In genomic region chr15:92819312-92820232, GRCh38 we compare ENCODE assay signal across 1 cellular context.
TF ChIP-seq lines count a peak whose summit lies in the region.

No MANE protein-coding gene starts in this region.

TF ChIP-seq in K562, 482 proteins besides CTCF, POLR2A, EP300 and RAD21 (continued from another document and continues in another):
- TF ChIP-seq NKRF (IDR thresholded peaks at IDR 0.05; ENCODE audit: borderline replicate concordance) (0 out of 2 replicates have a peak, but pooled peaks have one; percentile 56), C11orf30 (IDR thresholded peaks at IDR 0.05; ENCODE audit: low read depth) (peak; percentile 56), MAX (CRISPR knock-in tag; IDR thresholded peaks at IDR 0.05) (no peak), NFE2 (IDR thresholded peaks at IDR 0.05; ENCODE audit: low read depth) (no peak), CREM (IDR thresholded peaks at IDR 0.05; ENCODE audit: low read depth) (no peak), SREBF2 (CRISPR knock-in tag; IDR thresholded peaks at IDR 0.05) (no peak), SMAD3 (CRISPR knock-in tag; conservative IDR thresholded peaks at IDR 0.05) (no peak), CHD1 (IDR thresholded peaks at IDR 0.05; ENCODE audit: low read length) (peak; percentile 35), IRF2 (CRISPR knock-in tag; IDR thresholded peaks at IDR 0.05) (no peak), TRIM24 (IDR thresholded peaks at IDR 0.05) (0 out of 4 replicates have a peak, but pooled peaks of 1 of the 2 experiments have one; percentile 9), SMARCA5 (IDR thresholded peaks at IDR 0.05) (no peak), OTX1 (CRISPR knock-in tag; IDR thresholded peaks at IDR 0.05) (no peak), ZNF316 (IDR thresholded peaks at IDR 0.05) (peak; percentile 54), NR2C2 (CRISPR knock-in tag; IDR thresholded peaks at IDR 0.05) (no peak), NR2C2 (tag; IDR thresholded peaks at IDR 0.05) (peak; percentile 38; the same call in 1 of the 2 replicates), ZNF586 (CRISPR knock-in tag; conservative IDR thresholded peaks at IDR 0.05) (no peak), RUNX1 (IDR thresholded peaks at IDR 0.05; ENCODE audit: low read depth) (no peak), GABPB1 (CRISPR knock-in tag; IDR thresholded peaks at IDR 0.05) (no peak), SMAD4 (CRISPR knock-in tag; conservative IDR thresholded peaks at IDR 0.05) (no peak; the same call in 1 of the 2 replicates), FOXK2 (conservative IDR thresholded peaks at IDR 0.05 in 1 of 2, IDR thresholded peaks at IDR 0.05 in 1 of 2; ENCODE audit: low read depth in 2 of 2) (0 out of 4 replicates have a peak, but pooled peaks of 1 of the 2 experiments have one; percentile 14), PHB2 (IDR thresholded peaks at IDR 0.05; ENCODE audit: low read depth) (no peak), ID3 (CRISPR knock-in tag; IDR thresholded peaks at IDR 0.05) (no peak), ID3 (tag; IDR thresholded peaks at IDR 0.05) (no peak), ZBED1 (IDR thresholded peaks at IDR 0.05) (no peak), ZNF764 (CRISPR knock-in tag; IDR thresholded peaks at IDR 0.05; ENCODE audit: low read depth) (no peak), NEUROD1 (IDR thresholded peaks at IDR 0.05; ENCODE audit: borderline replicate concordance, low read depth, low read length, partially characterized antibody) (no peak), ZC3H11A (IDR thresholded peaks at IDR 0.05; ENCODE audit: low read depth, low read length) (no peak), TARDBP (IDR thresholded peaks at IDR 0.05) (no peak), FUS (optimal IDR thresholded peaks at IDR 0.05; ENCODE audit: low read depth, low read length) (no peak), POLR2H (tag; IDR thresholded peaks at IDR 0.05; ENCODE audit: low read depth) (no peak), KLF16 (IDR thresholded peaks at IDR 0.05) (no peak), ATF1 (CRISPR knock-in tag; IDR thresholded peaks at IDR 0.05) (no peak), ATF1 (tag; IDR thresholded peaks at IDR 0.05) (no peak), ZNF324 (CRISPR knock-in tag; IDR thresholded peaks at IDR 0.05) (no peak), CEBPZ (IDR thresholded peaks at IDR 0.05; ENCODE audit: borderline replicate concordance, low read depth, low read length) (no peak), E4F1 (CRISPR knock-in tag; IDR thresholded peaks at IDR 0.05; ENCODE audit: borderline replicate concordance) (no peak), POLR2AphosphoS5 (IDR thresholded peaks at IDR 0.05; ENCODE audit: control insufficient read depth, insufficient read depth, low read depth, low read length) (no peak), BMI1 (IDR thresholded peaks at IDR 0.05; ENCODE audit: low read length) (no peak), ZNF384 (IDR thresholded peaks at IDR 0.05; ENCODE audit: low read depth, low read length) (no peak), EZH2 (IDR thresholded peaks at IDR 0.05; ENCODE audit: borderline replicate concordance, low read depth, low read length) (no peak), ZSCAN32 (CRISPR knock-in tag; IDR thresholded peaks at IDR 0.05) (no peak), TAF1 (IDR thresholded peaks at IDR 0.05; ENCODE audit: control insufficient read depth, extremely low read depth, insufficient read depth, low read length, severe bottlenecking) (no peak), KLF6 (CRISPR knock-in tag; IDR thresholded peaks at IDR 0.05; ENCODE audit: borderline replicate concordance) (no peak), ZNF174 (CRISPR knock-in tag; IDR thresholded peaks at IDR 0.05) (no peak), RNF2 (IDR thresholded peaks at IDR 0.05) (no peak), COPS2 (conservative IDR thresholded peaks at IDR 0.05) (no peak), MAFG (tag; conservative IDR thresholded peaks at IDR 0.05) (0 out of 2 replicates have a peak, but pooled peaks have one; percentile 9), ZBTB9 (CRISPR knock-in tag; IDR thresholded peaks at IDR 0.05) (0 out of 2 replicates have a peak, but pooled peaks have one; percentile 20), TOE1 (IDR thresholded peaks at IDR 0.05; ENCODE audit: borderline replicate concordance) (no peak), TOE1 (CRISPR knock-in tag; IDR thresholded peaks at IDR 0.05; ENCODE audit: borderline replicate concordance, low read depth) (no peak)
- TF ChIP-seq, protein P1, sequence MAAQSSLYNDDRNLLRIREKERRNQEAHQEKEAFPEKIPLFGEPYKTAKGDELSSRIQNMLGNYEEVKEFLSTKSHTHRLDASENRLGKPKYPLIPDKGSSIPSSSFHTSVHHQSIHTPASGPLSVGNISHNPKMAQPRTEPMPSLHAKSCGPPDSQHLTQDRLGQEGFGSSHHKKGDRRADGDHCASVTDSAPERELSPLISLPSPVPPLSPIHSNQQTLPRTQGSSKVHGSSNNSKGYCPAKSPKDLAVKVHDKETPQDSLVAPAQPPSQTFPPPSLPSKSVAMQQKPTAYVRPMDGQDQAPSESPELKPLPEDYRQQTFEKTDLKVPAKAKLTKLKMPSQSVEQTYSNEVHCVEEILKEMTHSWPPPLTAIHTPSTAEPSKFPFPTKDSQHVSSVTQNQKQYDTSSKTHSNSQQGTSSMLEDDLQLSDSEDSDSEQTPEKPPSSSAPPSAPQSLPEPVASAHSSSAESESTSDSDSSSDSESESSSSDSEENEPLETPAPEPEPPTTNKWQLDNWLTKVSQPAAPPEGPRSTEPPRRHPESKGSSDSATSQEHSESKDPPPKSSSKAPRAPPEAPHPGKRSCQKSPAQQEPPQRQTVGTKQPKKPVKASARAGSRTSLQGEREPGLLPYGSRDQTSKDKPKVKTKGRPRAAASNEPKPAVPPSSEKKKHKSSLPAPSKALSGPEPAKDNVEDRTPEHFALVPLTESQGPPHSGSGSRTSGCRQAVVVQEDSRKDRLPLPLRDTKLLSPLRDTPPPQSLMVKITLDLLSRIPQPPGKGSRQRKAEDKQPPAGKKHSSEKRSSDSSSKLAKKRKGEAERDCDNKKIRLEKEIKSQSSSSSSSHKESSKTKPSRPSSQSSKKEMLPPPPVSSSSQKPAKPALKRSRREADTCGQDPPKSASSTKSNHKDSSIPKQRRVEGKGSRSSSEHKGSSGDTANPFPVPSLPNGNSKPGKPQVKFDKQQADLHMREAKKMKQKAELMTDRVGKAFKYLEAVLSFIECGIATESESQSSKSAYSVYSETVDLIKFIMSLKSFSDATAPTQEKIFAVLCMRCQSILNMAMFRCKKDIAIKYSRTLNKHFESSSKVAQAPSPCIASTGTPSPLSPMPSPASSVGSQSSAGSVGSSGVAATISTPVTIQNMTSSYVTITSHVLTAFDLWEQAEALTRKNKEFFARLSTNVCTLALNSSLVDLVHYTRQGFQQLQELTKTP (IDR thresholded peaks at IDR 0.05; ENCODE audit: low read depth in 1 of 2, partially characterized antibody in 2 of 2) = peak in 1 of 2 experiments; percentile 63
- TF ChIP-seq, protein P2, sequence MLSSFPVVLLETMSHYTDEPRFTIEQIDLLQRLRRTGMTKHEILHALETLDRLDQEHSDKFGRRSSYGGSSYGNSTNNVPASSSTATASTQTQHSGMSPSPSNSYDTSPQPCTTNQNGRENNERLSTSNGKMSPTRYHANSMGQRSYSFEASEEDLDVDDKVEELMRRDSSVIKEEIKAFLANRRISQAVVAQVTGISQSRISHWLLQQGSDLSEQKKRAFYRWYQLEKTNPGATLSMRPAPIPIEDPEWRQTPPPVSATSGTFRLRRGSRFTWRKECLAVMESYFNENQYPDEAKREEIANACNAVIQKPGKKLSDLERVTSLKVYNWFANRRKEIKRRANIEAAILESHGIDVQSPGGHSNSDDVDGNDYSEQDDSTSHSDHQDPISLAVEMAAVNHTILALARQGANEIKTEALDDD (IDR thresholded peaks at IDR 0.05) = peak; percentile 37; the same call in 1 of the 2 replicates
- TF ChIP-seq, protein P3, sequence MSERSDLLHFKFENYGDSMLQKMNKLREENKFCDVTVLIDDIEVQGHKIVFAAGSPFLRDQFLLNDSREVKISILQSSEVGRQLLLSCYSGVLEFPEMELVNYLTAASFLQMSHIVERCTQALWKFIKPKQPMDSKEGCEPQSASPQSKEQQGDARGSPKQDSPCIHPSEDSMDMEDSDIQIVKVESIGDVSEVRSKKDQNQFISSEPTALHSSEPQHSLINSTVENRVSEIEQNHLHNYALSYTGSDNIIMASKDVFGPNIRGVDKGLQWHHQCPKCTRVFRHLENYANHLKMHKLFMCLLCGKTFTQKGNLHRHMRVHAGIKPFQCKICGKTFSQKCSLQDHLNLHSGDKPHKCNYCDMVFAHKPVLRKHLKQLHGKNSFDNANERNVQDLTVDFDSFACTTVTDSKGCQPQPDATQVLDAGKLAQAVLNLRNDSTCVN (CRISPR knock-in tag; IDR thresholded peaks at IDR 0.05) = 0 out of 2 replicates have a peak, but pooled peaks have one; percentile 25
- TF ChIP-seq, protein P4, sequence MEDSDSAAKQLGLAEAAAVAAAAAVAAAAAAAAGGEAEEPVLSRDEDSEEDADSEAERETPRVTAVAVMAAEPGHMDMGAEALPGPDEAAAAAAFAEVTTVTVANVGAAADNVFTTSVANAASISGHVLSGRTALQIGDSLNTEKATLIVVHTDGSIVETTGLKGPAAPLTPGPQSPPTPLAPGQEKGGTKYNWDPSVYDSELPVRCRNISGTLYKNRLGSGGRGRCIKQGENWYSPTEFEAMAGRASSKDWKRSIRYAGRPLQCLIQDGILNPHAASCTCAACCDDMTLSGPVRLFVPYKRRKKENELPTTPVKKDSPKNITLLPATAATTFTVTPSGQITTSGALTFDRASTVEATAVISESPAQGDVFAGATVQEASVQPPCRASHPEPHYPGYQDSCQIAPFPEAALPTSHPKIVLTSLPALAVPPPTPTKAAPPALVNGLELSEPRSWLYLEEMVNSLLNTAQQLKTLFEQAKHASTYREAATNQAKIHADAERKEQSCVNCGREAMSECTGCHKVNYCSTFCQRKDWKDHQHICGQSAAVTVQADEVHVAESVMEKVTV (CRISPR knock-in tag; IDR thresholded peaks at IDR 0.05) = no peak
